Comparison of ENCODE assay signal across 24 cellular contexts in the genomic region with DNA sequence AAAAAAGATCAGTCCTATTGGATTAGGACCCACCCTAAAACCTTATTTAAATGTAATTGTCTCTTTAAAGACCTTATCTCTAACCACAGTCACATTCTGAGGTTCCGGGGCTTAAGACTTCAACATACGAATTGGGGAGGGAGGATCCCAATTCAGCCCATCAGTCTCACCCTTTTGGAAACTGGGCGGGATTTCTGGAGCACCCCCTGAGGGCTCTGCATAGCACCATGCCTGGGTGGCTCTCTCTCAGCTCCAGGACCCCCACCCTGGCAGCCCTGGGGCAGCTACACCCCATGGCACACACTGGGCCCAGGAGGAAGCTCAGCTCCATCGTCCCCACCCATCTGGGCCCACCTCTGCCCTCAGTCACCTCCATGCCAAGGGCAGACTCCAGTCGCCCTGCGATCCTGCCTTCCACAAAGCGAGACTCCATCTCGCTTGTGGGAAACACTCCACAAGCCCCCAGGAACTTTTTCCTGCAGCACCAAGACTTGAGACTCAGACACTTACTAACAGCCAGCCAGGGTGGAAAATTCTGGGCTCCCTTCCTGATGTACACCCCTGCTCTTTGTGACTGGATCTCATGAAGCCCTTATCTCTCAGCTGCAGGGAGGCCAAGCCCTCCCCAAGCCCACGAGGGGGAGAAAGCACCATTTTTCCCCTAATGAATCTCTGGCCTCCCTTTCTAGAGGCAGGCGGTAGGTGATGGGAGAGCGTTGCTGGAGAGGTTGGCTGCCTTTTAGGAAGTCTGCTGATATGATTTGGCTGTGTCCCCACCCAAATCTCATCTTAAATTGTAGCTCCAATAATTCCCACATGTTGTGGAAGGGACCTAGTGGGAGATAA.
A peak's percentile ranks its signal among the peaks of the same experiment; 100 is the strongest.
DNase-seq lines count a peak whose midpoint lies in the region; ATAC-seq, FAIRE-seq and TF ChIP-seq lines count a peak whose summit lies in the region.
"Had no signal": no experiment of that assay in that cellular context is flagged by ENCODE, and none has a peak within 500 bp of the region (broad histone marks: within the 10 kb centered on the region; RNA-seq: fewer than 3 reads in every experiment).

No MANE protein-coding gene starts in this region.

- H3K4me1 Mint-ChIP-seq in neural crest cell = no peaks in the 10 kb centered on the region

- H3K27ac Mint-ChIP-seq in neural crest cell (ENCODE audit: unreplicated experiment) = peak overlapping the region; percentile 45
- H3K27ac Mint-ChIP-seq: HFFc6 had no signal

- peak overlapping the region; percentile 50 for H3K27ac ChIP-seq in KOPT-K1 (ENCODE audit: low read depth, low read length, poor library complexity, severe bottlenecking)
- peak overlapping the region; percentile 23; the same call in 2 of the 3 replicates for H3K27ac ChIP-seq in K562 (ENCODE audit: extremely low read depth, low read depth, low read length)
- H3K27ac ChIP-seq: BLaER1 treated with 17β-estradiol and CSF1 and Interleukin-3, amounts not matched to agents 10 nM and 100 nM; GM23248; HL-60 had no signal

- H3K9me1 ChIP-seq in K562 (ENCODE audit: control insufficient read depth, insufficient read depth, low read length) = no peaks in the 10 kb centered on the region

- peak overlapping the region; percentile 67 for H3K4me2 ChIP-seq in K562 (ENCODE audit: insufficient read depth, low read length)
- H3K4me2 ChIP-seq: BLaER1 treated with 17β-estradiol and CSF1 and Interleukin-3, amounts not matched to agents 10 nM and 100 nM had no signal

- H3K27me3 ChIP-seq in K562 (ENCODE audit: control insufficient read depth in 2 of 2, insufficient read depth in 2 of 2, low read length in 2 of 2) = no peaks in the 10 kb centered on the region
- H3K27me3 ChIP-seq: BLaER1 treated with 17β-estradiol and CSF1 and Interleukin-3, amounts not matched to agents 10 nM and 100 nM had no signal

- H3K9me3 Mint-ChIP-seq in neural crest cell = no peaks in the 10 kb centered on the region
- H3K9me3 Mint-ChIP-seq: HFFc6 had no signal

- H3K4me3 Mint-ChIP-seq in neural crest cell = no peak overlapping the region
- H3K4me3 Mint-ChIP-seq: HFFc6 had no signal

- TF ChIP-seq CTCF in K562 (IDR thresholded peaks at IDR 0.05 in 2 of 3, conservative IDR thresholded peaks at IDR 0.05 in 1 of 3; ENCODE audit: insufficient read depth in 2 of 3, low read depth in 1 of 3, low read length in 3 of 3) = peak in 2 of 3 experiments; percentile 25 to 31; a peak in 2 of 6 replicates
- TF ChIP-seq CTCF in neural crest cell (conservative IDR thresholded peaks at IDR 0.05) = no peak

- no peaks in the 10 kb centered on the region for H3K27me3 Mint-ChIP-seq in neural crest cell (ENCODE audit: low read depth)

- H4K20me1 ChIP-seq in K562 (replicated peaks; ENCODE audit: control insufficient read depth, insufficient read depth, low read length) = no peaks in the 10 kb centered on the region
- H4K20me1 ChIP-seq: BLaER1 treated with 17β-estradiol and CSF1 and Interleukin-3, amounts not matched to agents 10 nM and 100 nM had no signal

- POLR2A ChIA-PET in K562 (lab: Yijun Ruan, JAX) = interaction anchor here (0.6 kb wide), 1 partner anchor 96 kb away, joined by 3 read pairs; no protein-coding TSS in a partner anchor

- FAIRE-seq in K562 (lab: Jason Lieb, UNC) = peak; percentile 93
- FAIRE-seq: GM12878, GM19239 had no signal

- TF ChIP-seq EP300 in K562 (IDR thresholded peaks at IDR 0.05; ENCODE audit: low read length) = peak; percentile 83

- 8% methylated on average over 11 of the region's 11 CpGs for WGBS in K562 (ENCODE audit: insufficient coverage, low coverage, missing lambda C conversion rate)

- intact Hi-C loops in K562 (cut with micrococcal nuclease) = no loop called here

- peak in 1 of 2 experiments; percentile 31; a peak in 2 of 4 replicates for TF ChIP-seq RAD21 in K562 (CRISPR knock-in tag; conservative IDR thresholded peaks at IDR 0.05 in 1 of 2, IDR thresholded peaks at IDR 0.05 in 1 of 2)

- CTCF ChIA-PET in K562 (lab: Yijun Ruan, JAX; ENCODE audit: low intra/inter-chr PET ratio) = no interaction called here

- H3K36me3 Mint-ChIP-seq in neural crest cell (ENCODE audit: low read depth) = no peaks in the 10 kb centered on the region

- TF ChIP-seq POLR2A in K562 (conservative IDR thresholded peaks at IDR 0.05) = no peak

- H3K79me2 ChIP-seq in K562 (ENCODE audit: control insufficient read depth, insufficient read depth, low read length) = no peaks in the 10 kb centered on the region

- in situ Hi-C loops in K562 (cut with MboI) = no loop called here

- H3K9me3 ChIP-seq in KOPT-K1 (ENCODE audit: insufficient read depth, low read length, poor library complexity, severe bottlenecking) (no peaks in the 10 kb centered on the region), K562 (replicated peaks; ENCODE audit: control insufficient read depth, insufficient read depth, low read depth, low read length) (0 out of 2 replicates have a peak, but pooled peaks cover 3% of the 10 kb centered on the region)

- BruUV-seq in K562 (replicated peaks; lab: Mats Ljungman, UMichigan) = no TSS peak

- peaks cover 10 to 13% of the 10 kb centered on the region in 2 experiments for H3K4me1 ChIP-seq in K562 (replicated peaks in 1 of 2; ENCODE audit: control insufficient read depth in 2 of 2, insufficient read depth in 2 of 2, low read length in 2 of 2)

- H3K4me3 ChIP-seq in K562 = no peak overlapping the region
- H3K4me3 ChIP-seq: BLaER1 treated with 17β-estradiol and CSF1 and Interleukin-3, amounts not matched to agents 10 nM and 100 nM; GM12878; GM23248 had no signal

- H3K36me3 ChIP-seq in KOPT-K1 (ENCODE audit: insufficient read depth, low read length) = no peaks in the 10 kb centered on the region
- H3K36me3 ChIP-seq in K562 (ENCODE audit: control insufficient read depth, insufficient read depth, low read length) = no peaks in the 10 kb centered on the region
- H3K36me3 ChIP-seq: BLaER1 treated with 17β-estradiol and CSF1 and Interleukin-3, amounts not matched to agents 10 nM and 100 nM had no signal

- H3K9ac ChIP-seq in K562 (ENCODE audit: insufficient read depth in 1 of 2, low read depth in 2 of 2, low read length in 2 of 2) = peak overlapping the region; percentile 12 to 84; a peak in 2 of 4 replicates
- H3K9ac ChIP-seq: BLaER1 treated with 17β-estradiol and CSF1 and Interleukin-3, amounts not matched to agents 10 nM and 100 nM; GM23248 had no signal

- peak overlapping the region; percentile 75 for H2AFZ ChIP-seq in K562 (ENCODE audit: low read depth, low read length)
- H2AFZ ChIP-seq: GM23248 had no signal

- DNase-seq in activated effector memory CD4-positive, alpha-beta T cell treated with anti-CD3 and anti-CD28 coated beads, Interleukin-2, amount 50 U/mL, for 16 hours = peak; percentile 6
- no peak for DNase-seq in activated effector memory CD4-positive, alpha-beta T cell treated with Interleukin-2 at 50 U/mL for 16 hours
- DNase-seq in K562 (ENCODE audit: extremely low read depth in 1 of 4, low spot score in 3 of 4) (peak; percentile 84 to 96 (median 92)), neural crest cell (ENCODE audit: low read depth, low spot score) (no peak), cortex of kidney (lab: John Stamatoyannopoulos, UW) (no peak), NCI-H2196 treated with DMSO at 0.1 percent for 48 hours (lab: John Stamatoyannopoulos, UW; ENCODE audit: unreplicated experiment) (no peak)
- DNase-seq: Calu3, DMS79, GM23248, HFFc6, Karpas-422, MM.1S, NCI-H1105, NCI-H1694 treated with DMSO at 0.1 percent for 48 hours, NCI-H2171, NCI-H774 had no signal

- ATAC-seq in K562 (peak; percentile 91), GM18909 (IDR thresholded peaks at IDR 0.05; ENCODE audit: poor library complexity, unreplicated experiment) (no peak)
- ATAC-seq: GM12878, Panc1, Right ventricle myocardium inferior had no signal

TF ChIP-seq in K562, 482 proteins besides CTCF, POLR2A, EP300 and RAD21 (continues in another document):
- peak; percentile 54 for TF ChIP-seq ETV5 (CRISPR knock-in tag; IDR thresholded peaks at IDR 0.05; ENCODE audit: low read depth)
- TF ChIP-seq HDAC1 (IDR thresholded peaks at IDR 0.05) = peak in 1 of 2 experiments; percentile 41; a peak in 2 of 4 replicates
- TF ChIP-seq ZSCAN32 (CRISPR knock-in tag; IDR thresholded peaks at IDR 0.05) = no peak
- peak; percentile 90 for TF ChIP-seq PRDM10 (IDR thresholded peaks at IDR 0.05; ENCODE audit: partially characterized antibody)
- no peak for TF ChIP-seq CREB3 (tag; conservative IDR thresholded peaks at IDR 0.05; ENCODE audit: low read depth)
- peak; percentile 50 to 88 for TF ChIP-seq RCOR1 (IDR thresholded peaks at IDR 0.05; ENCODE audit: borderline replicate concordance in 1 of 2, low read depth in 2 of 2, low read length in 2 of 2)

Comparison
In these comparisons a context has a peak if more than half of its experiments do, and no peak if none do; other contexts are left out.
1. DNase-seq: peak in activated effector memory CD4-positive, alpha-beta T cell treated with anti-CD3 and anti-CD28 coated beads, Interleukin-2, amount 50 U/mL, for 16 hours (single experiment) and K562 (4 of 4); none in activated effector memory CD4-positive, alpha-beta T cell treated with Interleukin-2 at 50 U/mL for 16 hours (single experiment), neural crest cell (single experiment), cortex of kidney (single experiment) and NCI-H2196 treated with DMSO at 0.1 percent for 48 hours (single experiment).